In the genomic region with DNA sequence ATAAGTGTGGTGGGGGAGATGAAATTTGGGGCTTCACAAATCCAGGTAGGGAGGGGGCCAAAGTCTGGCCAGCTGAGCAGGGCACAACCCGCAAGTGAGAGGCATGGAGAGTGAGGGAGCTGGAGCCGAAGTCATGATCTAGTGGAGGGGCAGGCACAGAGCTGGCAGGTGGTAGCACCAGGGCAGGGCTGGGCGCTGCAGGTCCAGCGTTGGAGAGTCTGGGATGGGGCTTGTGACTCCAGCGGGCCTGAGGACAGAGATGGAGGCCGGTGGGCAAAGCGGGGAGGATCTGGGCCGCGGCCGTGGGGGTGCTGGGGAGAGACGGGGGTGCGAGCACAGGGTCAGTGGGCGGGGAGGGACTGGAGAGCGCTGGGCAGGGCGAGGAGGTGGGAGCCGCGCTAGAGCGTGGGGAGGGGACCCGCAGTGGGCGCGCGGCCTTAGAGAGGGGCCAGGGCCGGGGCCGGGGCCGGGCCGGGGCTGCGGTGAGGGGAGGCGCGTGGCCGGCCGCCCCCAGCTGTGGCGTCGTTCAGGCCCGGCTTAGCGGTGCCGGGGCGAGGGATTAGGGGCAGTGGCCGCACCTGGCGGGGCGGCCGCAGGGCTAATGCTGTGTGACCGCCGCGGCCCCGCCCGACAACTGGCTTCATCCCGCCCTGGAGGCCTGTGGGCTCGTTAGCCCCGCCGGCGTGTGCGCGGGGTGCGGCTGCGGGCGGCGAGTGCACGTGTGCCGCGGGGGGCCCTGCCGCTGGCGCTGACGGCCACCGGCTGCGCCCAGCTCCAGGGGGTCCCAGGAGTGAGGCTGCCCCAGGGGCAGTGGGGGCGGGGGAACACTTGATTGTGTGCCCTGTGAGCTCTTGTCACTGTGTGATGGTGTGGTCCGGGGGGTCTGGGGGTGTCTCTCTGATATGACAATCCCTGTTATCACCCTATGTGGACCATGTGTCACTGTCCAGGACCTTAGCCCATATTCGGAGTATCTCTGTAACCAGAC, we compare ENCODE assay signal across 2 cellular contexts.
TF ChIP-seq lines count a peak whose summit lies in the region.

No MANE protein-coding gene starts in this region.

TF ChIP-seq in GM23338, 12 proteins besides CTCF, POLR2A, EP300 and RAD21:
- no peak for TF ChIP-seq NANOG (IDR thresholded peaks at IDR 0.05; ENCODE audit: borderline replicate concordance)
- TF ChIP-seq, protein P1, sequence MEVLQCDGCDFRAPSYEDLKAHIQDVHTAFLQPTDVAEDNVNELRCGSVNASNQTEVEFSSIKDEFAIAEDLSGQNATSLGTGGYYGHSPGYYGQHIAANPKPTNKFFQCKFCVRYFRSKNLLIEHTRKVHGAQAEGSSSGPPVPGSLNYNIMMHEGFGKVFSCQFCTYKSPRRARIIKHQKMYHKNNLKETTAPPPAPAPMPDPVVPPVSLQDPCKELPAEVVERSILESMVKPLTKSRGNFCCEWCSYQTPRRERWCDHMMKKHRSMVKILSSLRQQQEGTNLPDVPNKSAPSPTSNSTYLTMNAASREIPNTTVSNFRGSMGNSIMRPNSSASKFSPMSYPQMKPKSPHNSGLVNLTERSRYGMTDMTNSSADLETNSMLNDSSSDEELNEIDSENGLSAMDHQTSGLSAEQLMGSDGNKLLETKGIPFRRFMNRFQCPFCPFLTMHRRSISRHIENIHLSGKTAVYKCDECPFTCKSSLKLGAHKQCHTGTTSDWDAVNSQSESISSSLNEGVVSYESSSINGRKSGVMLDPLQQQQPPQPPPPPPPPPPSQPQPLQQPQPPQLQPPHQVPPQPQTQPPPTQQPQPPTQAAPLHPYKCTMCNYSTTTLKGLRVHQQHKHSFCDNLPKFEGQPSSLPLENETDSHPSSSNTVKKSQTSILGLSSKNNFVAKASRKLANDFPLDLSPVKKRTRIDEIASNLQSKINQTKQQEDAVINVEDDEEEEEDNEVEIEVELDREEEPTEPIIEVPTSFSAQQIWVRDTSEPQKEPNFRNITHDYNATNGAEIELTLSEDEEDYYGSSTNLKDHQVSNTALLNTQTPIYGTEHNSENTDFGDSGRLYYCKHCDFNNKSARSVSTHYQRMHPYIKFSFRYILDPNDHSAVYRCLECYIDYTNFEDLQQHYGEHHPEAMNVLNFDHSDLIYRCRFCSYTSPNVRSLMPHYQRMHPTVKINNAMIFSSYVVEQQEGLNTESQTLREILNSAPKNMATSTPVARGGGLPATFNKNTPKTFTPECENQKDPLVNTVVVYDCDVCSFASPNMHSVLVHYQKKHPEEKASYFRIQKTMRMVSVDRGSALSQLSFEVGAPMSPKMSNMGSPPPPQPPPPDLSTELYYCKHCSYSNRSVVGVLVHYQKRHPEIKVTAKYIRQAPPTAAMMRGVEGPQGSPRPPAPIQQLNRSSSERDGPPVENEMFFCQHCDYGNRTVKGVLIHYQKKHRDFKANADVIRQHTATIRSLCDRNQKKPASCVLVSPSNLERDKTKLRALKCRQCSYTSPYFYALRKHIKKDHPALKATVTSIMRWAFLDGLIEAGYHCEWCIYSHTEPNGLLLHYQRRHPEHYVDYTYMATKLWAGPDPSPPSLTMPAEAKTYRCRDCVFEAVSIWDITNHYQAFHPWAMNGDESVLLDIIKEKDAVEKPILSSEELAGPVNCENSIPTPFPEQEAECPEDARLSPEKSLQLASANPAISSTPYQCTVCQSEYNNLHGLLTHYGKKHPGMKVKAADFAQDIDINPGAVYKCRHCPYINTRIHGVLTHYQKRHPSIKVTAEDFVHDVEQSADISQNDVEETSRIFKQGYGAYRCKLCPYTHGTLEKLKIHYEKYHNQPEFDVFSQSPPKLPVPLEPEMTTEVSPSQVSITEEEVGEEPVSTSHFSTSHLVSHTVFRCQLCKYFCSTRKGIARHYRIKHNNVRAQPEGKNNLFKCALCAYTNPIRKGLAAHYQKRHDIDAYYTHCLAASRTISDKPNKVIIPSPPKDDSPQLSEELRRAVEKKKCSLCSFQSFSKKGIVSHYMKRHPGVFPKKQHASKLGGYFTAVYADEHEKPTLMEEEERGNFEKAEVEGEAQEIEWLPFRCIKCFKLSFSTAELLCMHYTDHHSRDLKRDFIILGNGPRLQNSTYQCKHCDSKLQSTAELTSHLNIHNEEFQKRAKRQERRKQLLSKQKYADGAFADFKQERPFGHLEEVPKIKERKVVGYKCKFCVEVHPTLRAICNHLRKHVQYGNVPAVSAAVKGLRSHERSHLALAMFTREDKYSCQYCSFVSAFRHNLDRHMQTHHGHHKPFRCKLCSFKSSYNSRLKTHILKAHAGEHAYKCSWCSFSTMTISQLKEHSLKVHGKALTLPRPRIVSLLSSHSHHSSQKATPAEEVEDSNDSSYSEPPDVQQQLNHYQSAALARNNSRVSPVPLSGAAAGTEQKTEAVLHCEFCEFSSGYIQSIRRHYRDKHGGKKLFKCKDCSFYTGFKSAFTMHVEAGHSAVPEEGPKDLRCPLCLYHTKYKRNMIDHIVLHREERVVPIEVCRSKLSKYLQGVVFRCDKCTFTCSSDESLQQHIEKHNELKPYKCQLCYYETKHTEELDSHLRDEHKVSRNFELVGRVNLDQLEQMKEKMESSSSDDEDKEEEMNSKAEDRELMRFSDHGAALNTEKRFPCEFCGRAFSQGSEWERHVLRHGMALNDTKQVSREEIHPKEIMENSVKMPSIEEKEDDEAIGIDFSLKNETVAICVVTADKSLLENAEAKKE (CRISPR knock-in tag; IDR thresholded peaks at IDR 0.05) = no peak
- TF ChIP-seq, protein P2, sequence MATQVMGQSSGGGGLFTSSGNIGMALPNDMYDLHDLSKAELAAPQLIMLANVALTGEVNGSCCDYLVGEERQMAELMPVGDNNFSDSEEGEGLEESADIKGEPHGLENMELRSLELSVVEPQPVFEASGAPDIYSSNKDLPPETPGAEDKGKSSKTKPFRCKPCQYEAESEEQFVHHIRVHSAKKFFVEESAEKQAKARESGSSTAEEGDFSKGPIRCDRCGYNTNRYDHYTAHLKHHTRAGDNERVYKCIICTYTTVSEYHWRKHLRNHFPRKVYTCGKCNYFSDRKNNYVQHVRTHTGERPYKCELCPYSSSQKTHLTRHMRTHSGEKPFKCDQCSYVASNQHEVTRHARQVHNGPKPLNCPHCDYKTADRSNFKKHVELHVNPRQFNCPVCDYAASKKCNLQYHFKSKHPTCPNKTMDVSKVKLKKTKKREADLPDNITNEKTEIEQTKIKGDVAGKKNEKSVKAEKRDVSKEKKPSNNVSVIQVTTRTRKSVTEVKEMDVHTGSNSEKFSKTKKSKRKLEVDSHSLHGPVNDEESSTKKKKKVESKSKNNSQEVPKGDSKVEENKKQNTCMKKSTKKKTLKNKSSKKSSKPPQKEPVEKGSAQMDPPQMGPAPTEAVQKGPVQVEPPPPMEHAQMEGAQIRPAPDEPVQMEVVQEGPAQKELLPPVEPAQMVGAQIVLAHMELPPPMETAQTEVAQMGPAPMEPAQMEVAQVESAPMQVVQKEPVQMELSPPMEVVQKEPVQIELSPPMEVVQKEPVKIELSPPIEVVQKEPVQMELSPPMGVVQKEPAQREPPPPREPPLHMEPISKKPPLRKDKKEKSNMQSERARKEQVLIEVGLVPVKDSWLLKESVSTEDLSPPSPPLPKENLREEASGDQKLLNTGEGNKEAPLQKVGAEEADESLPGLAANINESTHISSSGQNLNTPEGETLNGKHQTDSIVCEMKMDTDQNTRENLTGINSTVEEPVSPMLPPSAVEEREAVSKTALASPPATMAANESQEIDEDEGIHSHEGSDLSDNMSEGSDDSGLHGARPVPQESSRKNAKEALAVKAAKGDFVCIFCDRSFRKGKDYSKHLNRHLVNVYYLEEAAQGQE (IDR thresholded peaks at IDR 0.05; ENCODE audit: unreplicated experiment) = no peak
- TF ChIP-seq JUNB (IDR thresholded peaks at IDR 0.05; ENCODE audit: unreplicated experiment) = no peak
- TF ChIP-seq ZNF114 (CRISPR knock-in tag; IDR thresholded peaks at IDR 0.05) = no peak
- TF ChIP-seq EZH2 (IDR thresholded peaks at IDR 0.05; ENCODE audit: low read depth, unreplicated experiment) = no peak
- TF ChIP-seq POLR2AphosphoS5 (IDR thresholded peaks at IDR 0.05; ENCODE audit: low read depth) = no peak
- no peak for TF ChIP-seq STAT1 (IDR thresholded peaks at IDR 0.05; ENCODE audit: unreplicated experiment)

TF ChIP-seq in H1, 55 proteins besides CTCF, POLR2A, EP300 and RAD21:
- TF ChIP-seq, protein P3, sequence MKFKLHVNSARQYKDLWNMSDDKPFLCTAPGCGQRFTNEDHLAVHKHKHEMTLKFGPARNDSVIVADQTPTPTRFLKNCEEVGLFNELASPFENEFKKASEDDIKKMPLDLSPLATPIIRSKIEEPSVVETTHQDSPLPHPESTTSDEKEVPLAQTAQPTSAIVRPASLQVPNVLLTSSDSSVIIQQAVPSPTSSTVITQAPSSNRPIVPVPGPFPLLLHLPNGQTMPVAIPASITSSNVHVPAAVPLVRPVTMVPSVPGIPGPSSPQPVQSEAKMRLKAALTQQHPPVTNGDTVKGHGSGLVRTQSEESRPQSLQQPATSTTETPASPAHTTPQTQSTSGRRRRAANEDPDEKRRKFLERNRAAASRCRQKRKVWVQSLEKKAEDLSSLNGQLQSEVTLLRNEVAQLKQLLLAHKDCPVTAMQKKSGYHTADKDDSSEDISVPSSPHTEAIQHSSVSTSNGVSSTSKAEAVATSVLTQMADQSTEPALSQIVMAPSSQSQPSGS (IDR thresholded peaks at IDR 0.05; ENCODE audit: low read length) = no peak
- TF ChIP-seq CHD1 (IDR thresholded peaks at IDR 0.05; ENCODE audit: low read depth, low read length) = no peak
- TF ChIP-seq NRF1 (IDR thresholded peaks at IDR 0.05; ENCODE audit: low read depth, low read length) = no peak
- TF ChIP-seq, protein P4, sequence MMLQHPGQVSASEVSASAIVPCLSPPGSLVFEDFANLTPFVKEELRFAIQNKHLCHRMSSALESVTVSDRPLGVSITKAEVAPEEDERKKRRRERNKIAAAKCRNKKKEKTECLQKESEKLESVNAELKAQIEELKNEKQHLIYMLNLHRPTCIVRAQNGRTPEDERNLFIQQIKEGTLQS (IDR thresholded peaks at IDR 0.05; ENCODE audit: insufficient read depth, low read depth, low read length) = no peak
- no peak for TF ChIP-seq CBX5 (IDR thresholded peaks at IDR 0.05; ENCODE audit: low read depth, low read length)
- peak; percentile 90 for TF ChIP-seq KDM4A (IDR thresholded peaks at IDR 0.05; ENCODE audit: low read depth, low read length, severe bottlenecking)
- TF ChIP-seq, protein P5, sequence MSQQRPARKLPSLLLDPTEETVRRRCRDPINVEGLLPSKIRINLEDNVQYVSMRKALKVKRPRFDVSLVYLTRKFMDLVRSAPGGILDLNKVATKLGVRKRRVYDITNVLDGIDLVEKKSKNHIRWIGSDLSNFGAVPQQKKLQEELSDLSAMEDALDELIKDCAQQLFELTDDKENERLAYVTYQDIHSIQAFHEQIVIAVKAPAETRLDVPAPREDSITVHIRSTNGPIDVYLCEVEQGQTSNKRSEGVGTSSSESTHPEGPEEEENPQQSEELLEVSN (IDR thresholded peaks at IDR 0.05) = peak; percentile 24; the same call in 1 of the 2 replicates
- TF ChIP-seq, protein P6, sequence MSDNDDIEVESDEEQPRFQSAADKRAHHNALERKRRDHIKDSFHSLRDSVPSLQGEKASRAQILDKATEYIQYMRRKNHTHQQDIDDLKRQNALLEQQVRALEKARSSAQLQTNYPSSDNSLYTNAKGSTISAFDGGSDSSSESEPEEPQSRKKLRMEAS (IDR thresholded peaks at IDR 0.05) = peak; percentile 25; the same call in 1 of the 2 replicates
- peak; percentile 27 for TF ChIP-seq EZH2 (IDR thresholded peaks at IDR 0.05; ENCODE audit: low read depth, low read length, severe bottlenecking)
- TF ChIP-seq SUZ12 (IDR thresholded peaks at IDR 0.05; ENCODE audit: low read length) = peak; percentile 47; the same call in 1 of the 2 replicates
- TF ChIP-seq KDM1A (IDR thresholded peaks at IDR 0.05; ENCODE audit: borderline replicate concordance, low read length) = no peak
- no peak for TF ChIP-seq SIN3A (conservative IDR thresholded peaks at IDR 0.05 in 1 of 2, IDR thresholded peaks at IDR 0.05 in 1 of 2; ENCODE audit: low read depth in 1 of 2, low read length in 2 of 2)
- no peak for TF ChIP-seq SRF (IDR thresholded peaks at IDR 0.05; ENCODE audit: low read depth, low read length)
- no peak for TF ChIP-seq KDM5A (IDR thresholded peaks at IDR 0.05; ENCODE audit: low read length)
- no peak for TF ChIP-seq RFX5 (IDR thresholded peaks at IDR 0.05; ENCODE audit: borderline replicate concordance, low read depth, low read length)
